8 cellular contexts compared by ENCODE assay signal in the genomic region with DNA sequence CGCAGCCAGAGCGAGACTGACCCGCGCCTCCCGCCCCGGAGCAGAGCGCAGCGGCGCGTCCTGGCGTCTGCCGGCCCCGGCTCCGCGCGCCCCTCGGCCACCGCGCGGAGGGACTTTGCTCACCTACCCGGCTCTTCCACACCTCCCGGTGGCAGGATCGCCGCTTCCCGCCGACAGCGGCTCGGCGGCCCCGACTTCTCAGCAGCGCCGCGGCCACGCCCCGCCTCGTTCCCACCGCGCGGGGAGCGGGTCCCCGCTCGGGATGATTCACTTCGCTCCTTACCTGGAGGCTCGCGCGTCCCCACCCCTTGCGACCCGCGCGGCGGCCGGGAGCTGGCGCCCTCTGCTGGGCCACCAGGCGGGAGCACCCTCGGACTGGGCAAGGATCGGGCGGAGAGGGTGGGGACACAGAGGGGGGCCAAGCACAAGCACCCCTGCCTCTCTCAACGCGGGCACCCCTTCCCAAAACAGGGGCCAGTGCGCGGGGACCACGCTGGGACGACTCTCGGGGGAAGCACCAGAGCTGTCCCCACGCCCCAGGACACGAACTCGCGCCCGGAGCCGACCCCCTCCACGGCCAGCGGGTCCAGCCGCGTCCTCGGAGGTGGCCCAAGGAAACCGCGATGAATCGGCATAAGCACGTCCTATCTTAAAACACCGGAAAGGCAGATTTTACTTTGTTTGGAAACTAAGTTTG.
DNase-seq lines count a peak whose midpoint lies in the region; ATAC-seq and TF ChIP-seq lines count a peak whose summit lies in the region.

No MANE protein-coding gene starts in this region.

- H3K27me3 ChIP-seq in parathyroid adenoma (ENCODE audit: control insufficient read depth, insufficient read depth, low read length), result no peaks in the 10 kb centered on the region
- H3K27me3 ChIP-seq in transverse colon, result no peaks in the 10 kb centered on the region

- peak overlapping the region; percentile 96 for H2AFZ ChIP-seq in parathyroid adenoma

- H3K9me3 ChIP-seq in parathyroid adenoma (ENCODE audit: control insufficient read depth, low read length) (no peaks in the 10 kb centered on the region), transverse colon (no peaks in the 10 kb centered on the region)

- H3K36me3 ChIP-seq in parathyroid adenoma (ENCODE audit: control insufficient read depth, insufficient read depth, low read length) (no peaks in the 10 kb centered on the region), transverse colon (no peaks in the 10 kb centered on the region)

- H3K79me2 ChIP-seq in parathyroid adenoma, result peaks cover 17% of the 10 kb centered on the region

- WGBS in transverse colon (ENCODE audit: low coverage in 1 of 2), 2 donors, result 1% methylated on average over 66 of the region's 80 CpGs; no CpG with 5 or more reads in 1 of the 2 donors

- H3K4me1 ChIP-seq in parathyroid adenoma (peaks cover 36% of the 10 kb centered on the region), transverse colon (peaks cover 5 to 44% (median 16%) of the 10 kb centered on the region in 4 donors)

- H3K9ac ChIP-seq in parathyroid adenoma, result peak overlapping the region; percentile 97

- peak; percentile 82 for ATAC-seq in GM21576 (IDR thresholded peaks at IDR 0.05; ENCODE audit: unreplicated experiment)

- in situ Hi-C loops in transverse colon (cut with MboI; ENCODE audit: low pct_ligation_motif_present in 1 of 4, low pct_unique_long_range_greater_than_20kb in 1 of 4, low sequenced_read_pairs in 3 of 4), result loop anchor here in 1 of 4 donors (25.0 kb wide), 1 partner anchor 223 kb away; no protein-coding TSS in a partner anchor

- peak; percentile 97 for TF ChIP-seq CTCF in parathyroid adenoma (IDR thresholded peaks at IDR 0.05)
- peak; percentile 89 to 98 (median 95) for TF ChIP-seq CTCF in transverse colon (IDR thresholded peaks at IDR 0.05)

- peak; percentile 4 for DNase-seq in DMS79 (lab: John Stamatoyannopoulos, UW)
- peak; percentile 56 for DNase-seq in Jurkat, Clone E6-1 (ENCODE audit: low read depth, low spot score)
- DNase-seq in SHP77 (lab: John Stamatoyannopoulos, UW), result peak; percentile 63 to 64
- peak; percentile 87 for DNase-seq in activated naive CD4-positive, alpha-beta T cell treated with Interleukin-2 at 50 U/mL for 16 hours
- DNase-seq in head of caudate nucleus, result peak in 41 of 42 donors; percentile 38 to 84 (median 70)
- DNase-seq in transverse colon, result peak; percentile 92

- peak overlapping the region; percentile 97 for H3K27ac ChIP-seq in parathyroid adenoma
- peak overlapping the region; percentile 95 to 99 (median 96) for H3K27ac ChIP-seq in transverse colon

- H3K4me3 ChIP-seq in Jurkat, Clone E6-1 (ENCODE audit: low read length), result peak overlapping the region; percentile 59
- peak overlapping the region; percentile 72 for H3K4me3 ChIP-seq in parathyroid adenoma (ENCODE audit: low read depth, low read length)
- peak overlapping the region; percentile 66 to 96 (median 84) for H3K4me3 ChIP-seq in transverse colon

- peak; percentile 67 for TF ChIP-seq POLR2A in transverse colon (IDR thresholded peaks at IDR 0.05)

- peak overlapping the region; percentile 90 for H3K4me2 ChIP-seq in parathyroid adenoma (ENCODE audit: low read length)

- no peak for TF ChIP-seq EP300 in transverse colon (IDR thresholded peaks at IDR 0.05; ENCODE audit: low read depth)

- intact Hi-C loops in head of caudate nucleus (cut with DNase I) (no loop called here), transverse colon (cut with DNase I; ENCODE audit: low total_unique reads) (loop anchor here (5.0 to 10.0 kb wide), 2 partner anchors 69 to 122 kb away; no protein-coding TSS in a partner anchor)

Comparison
In these comparisons a context has a peak if more than half of its experiments do, and no peak if none do; other contexts are left out.
1. Peak in every context shown above with its lines: DNase-seq, ATAC-seq, H3K4me3 ChIP-seq and H3K27ac ChIP-seq.
2. DNase-seq: peak in every context shown above with its lines; median percentile 92 in transverse colon; 87 in activated naive CD4-positive, alpha-beta T cell treated with Interleukin-2 at 50 U/mL for 16 hours; 70 in head of caudate nucleus; 64 in SHP77; 56 in Jurkat, Clone E6-1; 4 in DMS79.